12 cellular contexts compared by ENCODE assay signal in the genomic region with DNA sequence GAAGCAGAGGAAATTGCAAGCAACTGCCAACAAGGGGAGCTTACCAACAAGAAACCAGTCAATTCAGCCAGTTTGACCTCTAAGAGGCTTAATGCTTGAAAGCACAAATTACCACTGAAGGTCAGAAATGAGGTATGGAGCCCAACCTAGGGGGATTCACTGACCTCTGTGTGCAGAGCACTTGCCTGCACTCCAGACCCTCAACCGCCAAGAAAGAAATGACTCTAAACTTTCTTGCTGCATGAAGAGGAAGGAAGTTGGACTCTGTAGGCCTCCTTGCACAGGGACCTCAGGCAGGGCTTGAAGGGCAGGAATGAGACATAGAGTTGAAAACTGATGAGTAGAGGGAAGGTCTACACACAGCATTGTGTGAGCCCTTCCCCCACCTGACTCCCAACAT. TPM values are rescaled to one million over a fixed set of nuclear protein-coding genes. Genes with fewer than 3 reads are reported as not detected.
DNase-seq lines count a peak whose midpoint lies in the region; ATAC-seq and TF ChIP-seq lines count a peak whose summit lies in the region.
"Had no signal": no experiment of that assay in that cellular context is flagged by ENCODE, and none has a peak within 500 bp of the region (broad histone marks: within the 10 kb centered on the region; RNA-seq: fewer than 3 reads in every experiment).

No MANE protein-coding gene starts in this region.

- H3K4me1 Mint-ChIP-seq in activated naive CD4-positive, alpha-beta T cell treated with anti-CD3 and anti-CD28 coated beads, Interleukin-2, amount 10 ng/mL, durations not matched to agents 7 days and 5 days = peaks cover 2% of the 10 kb centered on the region

- DNase-seq in GF-D8 (lab: John Stamatoyannopoulos, UW) (peak; percentile 85), GM19240 (ENCODE audit: insufficient read length, low spot score) (peak; percentile 55), tibial nerve (ENCODE audit: low spot score in 2 of 2) (no peak), EL (no peak), A673 (ENCODE audit: low spot score) (no peak)
- DNase-seq in activated naive CD4-positive, alpha-beta T cell treated with anti-CD3 and anti-CD28 coated beads, Interleukin-2, amount 10 ng/mL, durations not matched to agents 7 days and 5 days = no peak
- DNase-seq: activated CD4-positive, alpha-beta T cell treated with anti-CD3 and anti-CD28 coated beads for 4 hours; CD8-positive, alpha-beta T cell had no signal

- H3F3A ChIP-seq in OCI-LY1 (ENCODE audit: insufficient read depth, low read length) = no peaks in the 10 kb centered on the region

- H3K4me1 ChIP-seq in OCI-LY1 (ENCODE audit: insufficient read depth, low read length, severe bottlenecking) (peaks cover 9% of the 10 kb centered on the region), tibial nerve (no peaks in the 10 kb centered on the region), A673 (ENCODE audit: insufficient read depth, low read length, poor library complexity, severe bottlenecking) (peaks cover 2% of the 10 kb centered on the region)

- no peak for TF ChIP-seq EP300 in tibial nerve (IDR thresholded peaks at IDR 0.05)

- no peak overlapping the region for H2AFZ ChIP-seq in OCI-LY1 (ENCODE audit: low read length)

- no peaks in the 10 kb centered on the region for H3K9me3 Mint-ChIP-seq in activated naive CD4-positive, alpha-beta T cell treated with anti-CD3 and anti-CD28 coated beads, Interleukin-2, amount 10 ng/mL, durations not matched to agents 7 days and 5 days
- H3K9me3 Mint-ChIP-seq: CD8-positive, alpha-beta T cell had no signal

- POLR2A ChIA-PET in A673 (lab: Charles Lee; ENCODE audit: low non-redundant PET) = interaction anchor here (0.7 kb wide), 1 partner anchor 29 kb away, joined by 4 read pairs; no protein-coding TSS in a partner anchor

- H3K36me3 ChIP-seq in OCI-LY1 (ENCODE audit: insufficient read depth, low read length) (no peaks in the 10 kb centered on the region), tibial nerve (no peaks in the 10 kb centered on the region), A673 (ENCODE audit: insufficient read depth, low read length, poor library complexity, severe bottlenecking) (no peaks in the 10 kb centered on the region)

- ATAC-seq in HG03045 (IDR thresholded peaks at IDR 0.05; ENCODE audit: unreplicated experiment) = peak; percentile 79
- ATAC-seq: CD8-positive, alpha-beta T cell; K562 had no signal

- no peak for TF ChIP-seq POLR2A in tibial nerve (IDR thresholded peaks at IDR 0.05)

- peaks cover 3% of the 10 kb centered on the region for H3K27me3 Mint-ChIP-seq in activated naive CD4-positive, alpha-beta T cell treated with anti-CD3 and anti-CD28 coated beads, Interleukin-2, amount 10 ng/mL, durations not matched to agents 7 days and 5 days

- H3K4me3 ChIP-seq in OCI-LY1 (ENCODE audit: low read depth, low read length, poor library complexity, severe bottlenecking) = no peak overlapping the region
- H3K4me3 ChIP-seq in tibial nerve = no peak overlapping the region
- no peak overlapping the region for H3K4me3 ChIP-seq in A673 (ENCODE audit: low read depth, low read length, poor library complexity, severe bottlenecking)
- H3K4me3 ChIP-seq: K562 had no signal

- 79 to 92% methylated on average over 1 of the region's 1 CpG for WGBS in tibial nerve, 2 donors

- H3K79me2 ChIP-seq in OCI-LY1 (ENCODE audit: insufficient read depth, low read length) = no peaks in the 10 kb centered on the region

- H3K9ac ChIP-seq in OCI-LY1 (ENCODE audit: low read length) = no peak overlapping the region

- intact Hi-C loops in A673 (cut with micrococcal nuclease; ENCODE audit: unreplicated experiment) = no loop called here

- no peaks in the 10 kb centered on the region for H4K20me1 ChIP-seq in OCI-LY1 (ENCODE audit: insufficient read depth, low read length)

- BruUV-seq in A673 (replicated peaks; lab: Mats Ljungman, UMichigan) = no TSS peak

- H3K4me3 Mint-ChIP-seq in activated naive CD4-positive, alpha-beta T cell treated with anti-CD3 and anti-CD28 coated beads, Interleukin-2, amount 10 ng/mL, durations not matched to agents 7 days and 5 days = no peak overlapping the region
- H3K4me3 Mint-ChIP-seq: CD8-positive, alpha-beta T cell had no signal

- H3K27me3 ChIP-seq in OCI-LY1 (ENCODE audit: insufficient read depth, low read length) = no peaks in the 10 kb centered on the region
- H3K27me3 ChIP-seq in tibial nerve = no peaks in the 10 kb centered on the region
- H3K27me3 ChIP-seq in A673 (replicated peaks; ENCODE audit: insufficient read depth, low read depth, low read length, poor library complexity) = no peaks in the 10 kb centered on the region

- TF ChIP-seq CTCF in OCI-LY1 (IDR thresholded peaks at IDR 0.05; ENCODE audit: low read length) (no peak), tibial nerve (IDR thresholded peaks at IDR 0.05) (no peak), A673 (conservative IDR thresholded peaks at IDR 0.05; ENCODE audit: low read depth, low read length) (no peak)

- no peaks in the 10 kb centered on the region for H3K9me2 ChIP-seq in OCI-LY1 (ENCODE audit: low read depth, low read length)

- no peaks in the 10 kb centered on the region for H3K36me3 Mint-ChIP-seq in activated naive CD4-positive, alpha-beta T cell treated with anti-CD3 and anti-CD28 coated beads, Interleukin-2, amount 10 ng/mL, durations not matched to agents 7 days and 5 days

- H3K9me3 ChIP-seq in OCI-LY1 (ENCODE audit: low read length) = no peaks in the 10 kb centered on the region
- no peaks in the 10 kb centered on the region for H3K9me3 ChIP-seq in tibial nerve
- no peaks in the 10 kb centered on the region for H3K9me3 ChIP-seq in A673 (ENCODE audit: low read depth, low read length, poor library complexity, severe bottlenecking)

- no peak overlapping the region for H3K27ac Mint-ChIP-seq in activated naive CD4-positive, alpha-beta T cell treated with anti-CD3 and anti-CD28 coated beads, Interleukin-2, amount 10 ng/mL, durations not matched to agents 7 days and 5 days
- H3K27ac Mint-ChIP-seq: CD8-positive, alpha-beta T cell had no signal

- no peak overlapping the region for H3K4me2 ChIP-seq in OCI-LY1 (ENCODE audit: low read length)

- CTCF ChIA-PET in activated naive CD4-positive, alpha-beta T cell treated with anti-CD3 and anti-CD28 coated beads, Interleukin-2, amount 10 ng/mL, durations not matched to agents 7 days and 5 days (lab: Charles Lee) = interaction anchor here (0.7 to 2.0 kb wide), 4 partner anchors 8 to 31 kb away, joined by 3 to 7 read pairs (median 4); partner anchors contain the start of genes ARMH1 and TMEM53
- CTCF ChIA-PET in A673 (lab: Charles Lee) = no interaction called here

- H3K27ac ChIP-seq in OCI-LY1 (ENCODE audit: low read depth, low read length, poor library complexity, severe bottlenecking) = peak overlapping the region; percentile 17
- H3K27ac ChIP-seq in tibial nerve = no peak overlapping the region
- H3K27ac ChIP-seq in A673 (ENCODE audit: low read depth, low read length, poor library complexity, severe bottlenecking) = no peak overlapping the region

RNA-seq across cellular contexts. Expression of gene ARMH1, which starts 10.0 kb away (rescaled TPM):
- 1 to 10 TPM in 3 of 4 donors, under 1 TPM in 1; 0.66 to 7.1 (median 2.9) TPM for total RNA-seq in tibial nerve
- total RNA-seq in A673 (2021) = 0.26 and 0.87 TPM in 2 replicates
- total RNA-seq: K562 had no signal

RNA-seq across cellular contexts. Expression of gene TMEM53, which starts 10.2 kb away (rescaled TPM):
- 10 to 100 TPM in 2 of 4 donors, 1 to 10 TPM in 2; 7.2 to 10.5 (median 9.5) TPM for total RNA-seq in tibial nerve
- total RNA-seq in A673 (2021) = 3.3 and 5.6 TPM in 2 replicates

RNA-seq across cellular contexts. Expression of gene RNU5D-1, which starts 46.4 kb away (rescaled TPM):
- total RNA-seq in tibial nerve (not detected), A673 (2021) (not detected in 2 replicates)
- total RNA-seq: CD8-positive, alpha-beta T cell; osteocyte had no signal

RNA-seq across cellular contexts. Expression of gene KIF2C, which starts 55.1 kb away (rescaled TPM):
- 1 to 10 TPM in 2 of 4 donors, under 1 TPM in 1, not detected in 1; 0.63 to 3.3 (median 2.7) TPM for total RNA-seq in tibial nerve
- total RNA-seq in A673 (2021) = 127 and 136 TPM in 2 replicates

Comparison
In these comparisons a context has a peak if more than half of its experiments do, and no peak if none do; other contexts are left out.
1. DNase-seq: peak in GF-D8 (single experiment) and GM19240 (single experiment); none in tibial nerve (0 of 2), EL (single experiment), activated naive CD4-positive, alpha-beta T cell treated with anti-CD3 and anti-CD28 coated beads, Interleukin-2, amount 10 ng/mL, durations not matched to agents 7 days and 5 days (single experiment) and A673 (single experiment).